ENCODE assay signal across 9 cellular contexts in genomic region chr10:70664702-70665195, GRCh38. TPM values are rescaled to one million over a fixed set of nuclear protein-coding genes. Genes with fewer than 3 reads are reported as not detected.
DNase-seq lines count a peak whose midpoint lies in the region; ATAC-seq and TF ChIP-seq lines count a peak whose summit lies in the region.
"Had no signal": no experiment of that assay in that cellular context is flagged by ENCODE, and none has a peak within 500 bp of the region (broad histone marks: within the 10 kb centered on the region; RNA-seq: fewer than 3 reads in every experiment).

No MANE protein-coding gene starts in this region.

- peaks cover 23% of the 10 kb centered on the region for H3K9me3 Mint-ChIP-seq in GM23338
- H3K9me3 Mint-ChIP-seq: activated naive CD4-positive, alpha-beta T cell treated with anti-CD3 and anti-CD28 coated beads, Interleukin-2, amount 50 U/mL, for 24 hours had no signal

- TF ChIP-seq CTCF in GM23338 (conservative IDR thresholded peaks at IDR 0.05; ENCODE audit: low read depth in 2 of 2) (no peak), PC-9 (conservative IDR thresholded peaks at IDR 0.05) (no peak), fibroblast of pulmonary artery (IDR thresholded peaks at IDR 0.05; ENCODE audit: low read length, missing control alignments) (no peak)

- H3K27me3 ChIP-seq in GM23338 (ENCODE audit: insufficient read depth) (no peaks in the 10 kb centered on the region), PC-9 (ENCODE audit: insufficient read depth, low read depth) (no peaks in the 10 kb centered on the region; the same call in 1 of the 2 replicates)

- H3F3A ChIP-seq in GM23338 (replicated peaks; ENCODE audit: low read depth) = no peaks in the 10 kb centered on the region
- H3F3A ChIP-seq in PC-9 (ENCODE audit: insufficient read depth, low read depth) = peaks cover 13% of the 10 kb centered on the region; the same call in 1 of the 2 replicates

- no peak overlapping the region for H3K4me2 ChIP-seq in GM23338
- H3K4me2 ChIP-seq in PC-9 = no peak overlapping the region

- peaks cover 13% of the 10 kb centered on the region; the same call in 2 of the 3 replicates for H3K36me3 Mint-ChIP-seq in GM23338 (ENCODE audit: low read depth)
- H3K36me3 Mint-ChIP-seq: activated naive CD4-positive, alpha-beta T cell treated with anti-CD3 and anti-CD28 coated beads, Interleukin-2, amount 50 U/mL, for 24 hours had no signal

- POLR2A ChIA-PET in PC-9 (lab: Charles Lee; ENCODE audit: unreplicated experiment) = no interaction called here

- H3K79me2 ChIP-seq in GM23338 (replicated peaks; ENCODE audit: insufficient read depth) (no peaks in the 10 kb centered on the region), PC-9 (ENCODE audit: low read depth) (no peaks in the 10 kb centered on the region)

- H3K9me2 ChIP-seq in GM23338 (ENCODE audit: insufficient read depth) (no peaks in the 10 kb centered on the region), PC-9 (ENCODE audit: insufficient read depth) (no peaks in the 10 kb centered on the region)

- CTCF ChIA-PET in PC-9 (lab: Charles Lee) = no interaction called here

- ATAC-seq in GM23338 = no peak
- peak; percentile 88 for ATAC-seq in sciatic nerve
- ATAC-seq in GM18867 (IDR thresholded peaks at IDR 0.05; ENCODE audit: unreplicated experiment) = no peak
- no peak for ATAC-seq in GM21360 (IDR thresholded peaks at IDR 0.05; ENCODE audit: unreplicated experiment)

- H3K27ac Mint-ChIP-seq in GM23338 = no peak overlapping the region
- H3K27ac Mint-ChIP-seq: activated naive CD4-positive, alpha-beta T cell treated with anti-CD3 and anti-CD28 coated beads, Interleukin-2, amount 50 U/mL, for 24 hours had no signal

- 0 out of 2 replicates have a peak overlapping the region, but pooled peaks have one; percentile 72 for H2AFZ ChIP-seq in GM23338
- H2AFZ ChIP-seq in PC-9 = no peak overlapping the region

- H3K9me3 ChIP-seq in PC-9 (ENCODE audit: insufficient read depth, low read depth) = no peaks in the 10 kb centered on the region

- H3K27me3 Mint-ChIP-seq in GM23338 (ENCODE audit: insufficient read depth, low read depth, poor library complexity) = peaks cover 20% of the 10 kb centered on the region
- H3K27me3 Mint-ChIP-seq: activated naive CD4-positive, alpha-beta T cell treated with anti-CD3 and anti-CD28 coated beads, Interleukin-2, amount 50 U/mL, for 24 hours had no signal

- DNase-seq in GM23338 (ENCODE audit: low spot score) (no peak), PC-9 (peak; percentile 51 to 77), fibroblast of pulmonary artery (ENCODE audit: low read depth) (peak; percentile 93), sciatic nerve (ENCODE audit: low spot score) (no peak), NCI-H524 treated with DMSO at 0.1 percent for 48 hours (lab: John Stamatoyannopoulos, UW) (no peak), dermis blood vessel endothelial cell (no peak)

- no peak overlapping the region for H3K4me3 Mint-ChIP-seq in GM23338
- H3K4me3 Mint-ChIP-seq: activated naive CD4-positive, alpha-beta T cell treated with anti-CD3 and anti-CD28 coated beads, Interleukin-2, amount 50 U/mL, for 24 hours had no signal

- no TSS peak for BruUV-seq in PC-9 (replicated peaks; lab: Mats Ljungman, UMichigan)

- H3K27ac ChIP-seq in GM23338 (ENCODE audit: low read depth) (no peak overlapping the region), PC-9 (no peak overlapping the region)

- H4K20me1 ChIP-seq in GM23338 (replicated peaks; ENCODE audit: insufficient read depth) (no peaks in the 10 kb centered on the region), PC-9 (ENCODE audit: insufficient read depth) (no peaks in the 10 kb centered on the region)

- H3K4me3 ChIP-seq in GM23338 = no peak overlapping the region
- H3K4me3 ChIP-seq in PC-9 = no peak overlapping the region
- no peak overlapping the region for H3K4me3 ChIP-seq in fibroblast of pulmonary artery (replicated peaks; ENCODE audit: low read depth, low read length)

- intact Hi-C loops in PC-9 (cut with micrococcal nuclease; ENCODE audit: unreplicated experiment) (no loop called here), sciatic nerve (cut with DNase I) (no loop called here)

- peaks cover 2% of the 10 kb centered on the region; the same call in 2 of the 3 replicates for H3K4me1 Mint-ChIP-seq in GM23338
- H3K4me1 Mint-ChIP-seq: activated naive CD4-positive, alpha-beta T cell treated with anti-CD3 and anti-CD28 coated beads, Interleukin-2, amount 50 U/mL, for 24 hours had no signal

- no peaks in the 10 kb centered on the region for H3K4me1 ChIP-seq in GM23338 (ENCODE audit: insufficient read depth)
- peaks cover 15% of the 10 kb centered on the region for H3K4me1 ChIP-seq in PC-9 (replicated peaks; ENCODE audit: insufficient read depth)

- H3K36me3 ChIP-seq in GM23338 (ENCODE audit: insufficient read depth) (0 out of 2 replicates have a peak, but pooled peaks cover 5% of the 10 kb centered on the region), PC-9 (ENCODE audit: low read depth) (no peaks in the 10 kb centered on the region)

TF ChIP-seq in GM23338, 12 proteins besides CTCF, POLR2A, EP300 and RAD21 (continues in another document):
- TF ChIP-seq ZNF331 (CRISPR knock-in tag; IDR thresholded peaks at IDR 0.05; ENCODE audit: low read depth) = no peak
- no peak for TF ChIP-seq EZH2 (IDR thresholded peaks at IDR 0.05; ENCODE audit: low read depth, unreplicated experiment)
- TF ChIP-seq STAT1 (IDR thresholded peaks at IDR 0.05; ENCODE audit: unreplicated experiment) = no peak
- no peak for TF ChIP-seq POLR2AphosphoS5 (IDR thresholded peaks at IDR 0.05; ENCODE audit: low read depth)
- TF ChIP-seq ZNF114 (CRISPR knock-in tag; IDR thresholded peaks at IDR 0.05) = no peak
- TF ChIP-seq ZNF462 (CRISPR knock-in tag; IDR thresholded peaks at IDR 0.05) = no peak
- no peak for TF ChIP-seq NANOG (IDR thresholded peaks at IDR 0.05; ENCODE audit: borderline replicate concordance)
- TF ChIP-seq EZH2phosphoT487 (IDR thresholded peaks at IDR 0.05; ENCODE audit: unreplicated experiment) = no peak
- no peak for TF ChIP-seq CREB1 (CRISPR knock-in tag; IDR thresholded peaks at IDR 0.05; ENCODE audit: low read depth)
- no peak for TF ChIP-seq JUNB (IDR thresholded peaks at IDR 0.05; ENCODE audit: unreplicated experiment)

RNA-seq across cellular contexts. Expression of gene ADAMTS14, which starts 7.6 kb away (rescaled TPM):
- 2.1 and 2.9 TPM in 2 replicates for total RNA-seq in GM23338 (2014; rRNA removed; shearing (Covaris generic))
- polyA plus RNA-seq in GM23338 (2016; fragmentation: Nextera tagmentation; extraction: Ambion mirVana) = 1.5 and 1.9 TPM in 2 replicates
- total RNA-seq in PC-9 (2021) = 1.9 and 2.7 TPM in 2 replicates
- 3.1 TPM for total RNA-seq in sciatic nerve
- total RNA-seq in dermis blood vessel endothelial cell = under 0.01 and 0.05 TPM in 2 replicates

Comparison
In these comparisons a context has a peak if more than half of its experiments do, and no peak if none do; other contexts are left out.
1. DNase-seq: peak in PC-9 (2 of 2) and fibroblast of pulmonary artery (single experiment); none in GM23338 (single experiment), sciatic nerve (single experiment), NCI-H524 treated with DMSO at 0.1 percent for 48 hours (single experiment) and dermis blood vessel endothelial cell (single experiment).